11 cellular contexts compared by ENCODE assay signal in genomic region chr16:66956058-66956457, GRCh38. TPM values are rescaled to one million over a fixed set of nuclear protein-coding genes. Genes with fewer than 3 reads are reported as not detected.
A peak's percentile ranks its signal among the peaks of the same experiment; 100 is the strongest.
DNase-seq lines count a peak whose midpoint lies in the region; ATAC-seq, FAIRE-seq and TF ChIP-seq lines count a peak whose summit lies in the region.
"Not testable (repeated sequence)": the region's sequence is repeated elsewhere in the genome, so short reads cannot be mapped to it uniquely, and the experiment has no call there.
"Had no signal": no experiment of that assay in that cellular context is flagged by ENCODE, and none has a peak within 500 bp of the region (broad histone marks: within the 10 kb centered on the region; RNA-seq: fewer than 3 reads in every experiment).

No MANE protein-coding gene starts in this region.

- not testable (repeated sequence) for H3K36me3 ChIP-seq in hepatocyte (replicated peaks; ENCODE audit: insufficient read depth, low read depth); HepG2 (replicated peaks in 1 of 2; ENCODE audit: control insufficient read depth in 1 of 2, insufficient read depth in 2 of 2, low read length in 2 of 2); right lobe of liver; mucosa of rectum (ENCODE audit: control insufficient read depth in 2 of 2, insufficient read depth in 2 of 2, low read length in 2 of 2); transverse colon

- H4K20me1 ChIP-seq in hepatocyte (ENCODE audit: insufficient read depth, poor library complexity, severe bottlenecking); HepG2 (ENCODE audit: insufficient read depth, low read length): not testable (repeated sequence)

- H3K9ac ChIP-seq in HepG2 (ENCODE audit: insufficient read depth, low read depth, low read length): not testable (repeated sequence)
- H3K9ac ChIP-seq in mucosa of rectum (ENCODE audit: low read depth in 1 of 2, low read length in 2 of 2): peak overlapping the region in 1 of 2 donors; percentile 39

- H3K27me3 ChIP-seq in hepatocyte; HepG2 (ENCODE audit: control insufficient read depth in 1 of 2, insufficient read depth in 2 of 2, low read length in 2 of 2); right lobe of liver; mucosa of rectum (ENCODE audit: control insufficient read depth in 2 of 2, insufficient read depth in 2 of 2, low read length in 2 of 2); transverse colon: not testable (repeated sequence)

- DNase-seq in hepatocyte (ENCODE audit: low spot score); HepG2 (ENCODE audit: low spot score); transverse colon: not testable (repeated sequence)
- DNase-seq in right lobe of liver: peak in 1 of 3 donors; percentile 35

- H3K4me1 ChIP-seq in hepatocyte (ENCODE audit: insufficient read depth) (peaks cover 38% of the 10 kb centered on the region), HepG2 (ENCODE audit: insufficient read depth, low read length) (peaks cover 77% of the 10 kb centered on the region), right lobe of liver (peaks cover 0 to 22% (median 11%) of the 10 kb centered on the region in 4 donors), mucosa of rectum (ENCODE audit: control insufficient read depth in 2 of 2, insufficient read depth in 2 of 2, low read length in 2 of 2) (peaks cover 26 to 48% of the 10 kb centered on the region in 2 donors), transverse colon (peaks cover 0 to 71% (median 44%) of the 10 kb centered on the region in 4 donors)

- TF ChIP-seq EP300 in HepG2 (IDR thresholded peaks at IDR 0.05; ENCODE audit: low read depth in 2 of 2, low read length in 2 of 2); HepG2 (CRISPR knock-in tag; IDR thresholded peaks at IDR 0.05; ENCODE audit: borderline replicate concordance); transverse colon (IDR thresholded peaks at IDR 0.05; ENCODE audit: low read depth): not testable (repeated sequence)

- not testable (repeated sequence) for FAIRE-seq in HepG2 (lab: Jason Lieb, UNC)

- ATAC-seq in HepG2: not testable (repeated sequence)
- ATAC-seq in right lobe of liver: peak in 1 of 4 donors; percentile 7

- H2AFZ ChIP-seq in hepatocyte: peak overlapping the region; percentile 42
- not testable (repeated sequence) for H2AFZ ChIP-seq in HepG2 (ENCODE audit: low read length)

- H3K4me2 ChIP-seq in hepatocyte (peak overlapping the region; percentile 51), HepG2 (ENCODE audit: low read depth, low read length) (peak overlapping the region; percentile 74)

- H3K27ac ChIP-seq in hepatocyte (peak overlapping the region; percentile 86), right lobe of liver (peak overlapping the region; percentile 57 to 73 (median 70)), mucosa of rectum (ENCODE audit: low read depth in 2 of 2, low read length in 2 of 2) (peak overlapping the region; percentile 58 to 80), transverse colon (peak overlapping the region; percentile 79 to 83 (median 82))
- not testable (repeated sequence) for H3K27ac ChIP-seq in HepG2 (ENCODE audit: extremely low read length, insufficient read depth, low read length)

- POLR2A ChIA-PET in HepG2 (lab: Yijun Ruan, JAX): interaction anchor here (1.3 kb wide), 1 partner anchor 10 kb away, joined by 3 read pairs; no protein-coding TSS in a partner anchor

- not testable (repeated sequence) for H3K9me3 ChIP-seq in hepatocyte (ENCODE audit: low read depth); HepG2 (ENCODE audit: low read length); right lobe of liver; mucosa of rectum (ENCODE audit: control insufficient read depth in 2 of 2, low read length in 2 of 2); transverse colon

- not testable (repeated sequence) for H3K4me3 ChIP-seq in hepatocyte; right lobe of liver; mucosa of rectum (ENCODE audit: low read length in 2 of 2); transverse colon
- H3K4me3 ChIP-seq in HepG2 (replicated peaks in 1 of 3; ENCODE audit: insufficient read depth in 1 of 3, low read depth in 2 of 3, low read length in 3 of 3): peak overlapping the region in 1 of 3 experiments; percentile 30; a peak in 3 of 6 replicates

- H3K9me2 ChIP-seq in hepatocyte (replicated peaks; ENCODE audit: insufficient read depth): not testable (repeated sequence)

- TF ChIP-seq RAD21 in HepG2 (CRISPR knock-in tag; IDR thresholded peaks at IDR 0.05): not testable (repeated sequence)

- H3K79me2 ChIP-seq in hepatocyte; HepG2 (ENCODE audit: insufficient read depth, low read length): not testable (repeated sequence)

- intact Hi-C loops in HepG2 (cut with micrococcal nuclease; ENCODE audit: unreplicated experiment): loop anchor here (5.0 to 10.0 kb wide), 2 partner anchors 59 to 201 kb away; partner anchors contain the start of genes FBXL8 and TRADD
- intact Hi-C loops in right lobe of liver (cut with DNase I); transverse colon (cut with DNase I; ENCODE audit: low total_unique reads): not testable (repeated sequence)

- WGBS in hepatocyte (ENCODE audit: low lambda C conversion rate, missing lambda C conversion rate): 56% methylated on average over 3 of the region's 3 CpGs
- WGBS in HepG2 (ENCODE audit: low lambda C conversion rate): 0% methylated on average over 3 of the region's 3 CpGs
- WGBS in right lobe of liver (ENCODE audit: insufficient coverage, low coverage, low lambda C conversion rate, missing lambda C conversion rate): 30% methylated on average over 2 of the region's 3 CpGs
- WGBS in transverse colon (ENCODE audit: low coverage in 1 of 2), 2 donors: 48% methylated on average over 3 of the region's 3 CpGs; no CpG with 5 or more reads in 1 of the 2 donors

- BruUV-seq in HepG2 (replicated peaks; lab: Mats Ljungman, UMichigan): not testable (repeated sequence)

- CTCF ChIA-PET in HepG2 (lab: Yijun Ruan, JAX; ENCODE audit: low intra/inter-chr PET ratio, low total read pairs): interaction anchor here (1.6 kb wide), 1 partner anchor 229 kb away, joined by 3 read pairs; no protein-coding TSS in a partner anchor

- not testable (repeated sequence) for TF ChIP-seq POLR2A in HepG2 (IDR thresholded peaks at IDR 0.05; ENCODE audit: insufficient read depth in 1 of 2, low read depth in 2 of 2, low read length in 2 of 2); right lobe of liver (IDR thresholded peaks at IDR 0.05)
- TF ChIP-seq POLR2A in transverse colon (IDR thresholded peaks at IDR 0.05): peak; percentile 3

- in situ Hi-C loops in HepG2 (cut with HindIII; ENCODE audit: extremely low pct_ligation_motif_present, low pct_unique_long_range_greater_than_20kb): not testable (repeated sequence)
- in situ Hi-C loops in transverse colon (cut with MboI; ENCODE audit: low pct_ligation_motif_present in 1 of 4, low pct_unique_long_range_greater_than_20kb in 1 of 4, low sequenced_read_pairs in 3 of 4): loop anchor here in 2 of 4 donors (25.0 kb wide), 2 partner anchors 206 to 431 kb away; partner anchors contain the start of genes B3GNT9 (in 1 of the 2), FBXL8 (in 1 of the 2), HSF4 (in 1 of the 2) and NOL3 (in 1 of the 2)

- not testable (repeated sequence) for TF ChIP-seq CTCF in hepatocyte (IDR thresholded peaks at IDR 0.05; ENCODE audit: poor library complexity); HepG2 (CRISPR knock-in tag; IDR thresholded peaks at IDR 0.05); right lobe of liver (IDR thresholded peaks at IDR 0.05); transverse colon (IDR thresholded peaks at IDR 0.05)

RNA-seq across cellular contexts. Expression of gene CES3, which starts 5.0 kb away (rescaled TPM):
- total RNA-seq in hepatocyte (1.2 and 1.7 TPM in 2 replicates), HepG2 (2016; rRNA removed; fragmentation: Illumina TruSeq; extraction: Trizol) (2.3 and 6.6 TPM in 2 replicates), right lobe of liver (10 to 100 TPM; 19.1 to 82.4 (median 35.9) TPM), transverse colon (100 to 1,000 TPM; 247 to 616 (median 291) TPM)
- polyA plus RNA-seq in hepatocyte (3.4 and 3.8 TPM in 2 replicates), HepG2 (2011; rRNA removed) (17.4 and 18.1 TPM in 2 replicates)
- total RNA-seq in HepG2 (2016; cell fraction: cytosol; rRNA removed; fragmentation: Illumina TruSeq; extraction: Trizol; ENCODE audit: low read depth): 1.0 and 1.6 TPM in 2 replicates
- 2.2 and 6.6 TPM in 2 replicates for total RNA-seq in HepG2 (2016; cell fraction: insoluble cytoplasmic fraction; rRNA removed; fragmentation: Illumina TruSeq; extraction: Trizol)
- 1.1 and 1.5 TPM in 2 replicates for total RNA-seq in HepG2 (2016; cell fraction: membrane; rRNA removed; fragmentation: Illumina TruSeq; extraction: Trizol)
- total RNA-seq in HepG2 (2016; cell fraction: nucleus; rRNA removed; fragmentation: Illumina TruSeq; extraction: Trizol): 7.5 and 8.8 TPM in 2 replicates
- 6.7 and 8.6 TPM in 2 replicates for polyA plus RNA-seq in HepG2 (2011; cell fraction: cytosol; rRNA removed)
- polyA plus RNA-seq in HepG2 (2011; cell fraction: nucleus; rRNA removed): 92.0 and 127 TPM in 2 replicates
- 8.9 and 16.9 TPM in 2 replicates for polyA plus RNA-seq in HepG2 (2012)
- 0.78 and 0.88 TPM in 2 replicates for polyA plus RNA-seq in HepG2 (2016; cell fraction: cytosol; fragmentation: Illumina TruSeq; extraction: Trizol; ENCODE audit: low read depth)
- polyA plus RNA-seq in HepG2 (2016; cell fraction: insoluble cytoplasmic fraction; fragmentation: Illumina TruSeq; extraction: Trizol; ENCODE audit: low read depth): 1.7 and 1.9 TPM in 2 replicates
- 1.1 and 1.7 TPM in 2 replicates for polyA plus RNA-seq in HepG2 (2016; cell fraction: membrane; fragmentation: Illumina TruSeq; extraction: Trizol; ENCODE audit: low read depth)
- 17.9 and 18.5 TPM in 2 replicates for polyA plus RNA-seq in HepG2 (2016; cell fraction: nucleus; fragmentation: Illumina TruSeq; extraction: Trizol; ENCODE audit: insufficient read depth, low read depth)
- 11.2 and 24.1 TPM in 2 replicates for polyA minus RNA-seq in HepG2 (2011; rRNA and poly(A)+ RNA removed; ENCODE audit: low replicate concordance)
- 3.3 and 3.6 TPM in 2 replicates for polyA minus RNA-seq in HepG2 (2011; cell fraction: cytosol; rRNA and poly(A)+ RNA removed)
- polyA minus RNA-seq in HepG2 (2011; cell fraction: nucleus; rRNA and poly(A)+ RNA removed): 30.0 and 30.8 TPM in 2 replicates
- polyA plus RNA-seq: CD14-positive monocyte; CD4-positive, alpha-beta memory T cell; CD8-positive, alpha-beta memory T cell had no signal

RNA-seq across cellular contexts. Expression of gene CES2, which starts 20.7 kb away (rescaled TPM):
- 52.6 and 52.8 TPM in 2 replicates for total RNA-seq in hepatocyte
- polyA plus RNA-seq in hepatocyte: 67.7 and 72.8 TPM in 2 replicates
- total RNA-seq in HepG2 (2016; rRNA removed; fragmentation: Illumina TruSeq; extraction: Trizol): 35.1 and 63.8 TPM in 2 replicates
- total RNA-seq in HepG2 (2016; cell fraction: cytosol; rRNA removed; fragmentation: Illumina TruSeq; extraction: Trizol; ENCODE audit: low read depth): 12.7 and 15.0 TPM in 2 replicates
- 29.8 and 64.2 TPM in 2 replicates for total RNA-seq in HepG2 (2016; cell fraction: insoluble cytoplasmic fraction; rRNA removed; fragmentation: Illumina TruSeq; extraction: Trizol)
- 28.1 and 29.2 TPM in 2 replicates for total RNA-seq in HepG2 (2016; cell fraction: membrane; rRNA removed; fragmentation: Illumina TruSeq; extraction: Trizol)
- total RNA-seq in HepG2 (2016; cell fraction: nucleus; rRNA removed; fragmentation: Illumina TruSeq; extraction: Trizol): 66.6 and 67.9 TPM in 2 replicates
- polyA plus RNA-seq in HepG2 (2011; rRNA removed): 50.6 and 69.7 TPM in 2 replicates
- 53.6 and 111 TPM in 2 replicates for polyA plus RNA-seq in HepG2 (2011; cell fraction: cytosol; rRNA removed)
- polyA plus RNA-seq in HepG2 (2011; cell fraction: nucleus; rRNA removed): 91.0 and 105 TPM in 2 replicates
- 35.0 and 38.8 TPM in 2 replicates for polyA plus RNA-seq in HepG2 (2012)
- 8.2 and 8.4 TPM in 2 replicates for polyA plus RNA-seq in HepG2 (2016; cell fraction: cytosol; fragmentation: Illumina TruSeq; extraction: Trizol; ENCODE audit: low read depth)
- polyA plus RNA-seq in HepG2 (2016; cell fraction: insoluble cytoplasmic fraction; fragmentation: Illumina TruSeq; extraction: Trizol; ENCODE audit: low read depth): 34.3 and 41.4 TPM in 2 replicates
- polyA plus RNA-seq in HepG2 (2016; cell fraction: membrane; fragmentation: Illumina TruSeq; extraction: Trizol; ENCODE audit: low read depth): 23.2 and 23.5 TPM in 2 replicates
- polyA plus RNA-seq in HepG2 (2016; cell fraction: nucleus; fragmentation: Illumina TruSeq; extraction: Trizol; ENCODE audit: insufficient read depth, low read depth): 90.2 and 93.4 TPM in 2 replicates
- polyA minus RNA-seq in HepG2 (2011; rRNA and poly(A)+ RNA removed; ENCODE audit: low replicate concordance): 57.1 and 105 TPM in 2 replicates
- polyA minus RNA-seq in HepG2 (2011; cell fraction: cytosol; rRNA and poly(A)+ RNA removed): 38.1 and 44.7 TPM in 2 replicates
- 58.2 and 81.7 TPM in 2 replicates for polyA minus RNA-seq in HepG2 (2011; cell fraction: nucleus; rRNA and poly(A)+ RNA removed)
- 100 to 1,000 TPM; 226 to 357 (median 263) TPM for total RNA-seq in right lobe of liver
- total RNA-seq in transverse colon: 1,000 to 10,000 TPM in 2 of 4 donors, 100 to 1,000 TPM in 2; 462 to 1,338 (median 921) TPM

RNA-seq across cellular contexts. Expression of gene CIAO2B, which starts 21.9 kb away (rescaled TPM):
- total RNA-seq in hepatocyte (106 and 131 TPM in 2 replicates), HepG2 (2016; rRNA removed; fragmentation: Illumina TruSeq; extraction: Trizol) (157 and 174 TPM in 2 replicates), right lobe of liver (100 to 1,000 TPM in 2 of 6 experiments, 10 to 100 TPM in 4; 40.6 to 111 (median 47.4) TPM), transverse colon (10 to 100 TPM; 15.3 to 93.8 (median 51.6) TPM)
- polyA plus RNA-seq in hepatocyte (147 and 154 TPM in 2 replicates), HepG2 (2011; rRNA removed) (293 and 323 TPM in 2 replicates)
- 112 and 125 TPM in 2 replicates for total RNA-seq in HepG2 (2016; cell fraction: cytosol; rRNA removed; fragmentation: Illumina TruSeq; extraction: Trizol; ENCODE audit: low read depth)
- total RNA-seq in HepG2 (2016; cell fraction: insoluble cytoplasmic fraction; rRNA removed; fragmentation: Illumina TruSeq; extraction: Trizol): 157 and 172 TPM in 2 replicates
- 121 and 136 TPM in 2 replicates for total RNA-seq in HepG2 (2016; cell fraction: membrane; rRNA removed; fragmentation: Illumina TruSeq; extraction: Trizol)
- total RNA-seq in HepG2 (2016; cell fraction: nucleus; rRNA removed; fragmentation: Illumina TruSeq; extraction: Trizol): 52.6 and 58.0 TPM in 2 replicates
- polyA plus RNA-seq in HepG2 (2011; cell fraction: cytosol; rRNA removed): 297 and 385 TPM in 2 replicates
- polyA plus RNA-seq in HepG2 (2011; cell fraction: nucleus; rRNA removed): 155 and 174 TPM in 2 replicates
- polyA plus RNA-seq in HepG2 (2012): 123 and 148 TPM in 2 replicates
- polyA plus RNA-seq in HepG2 (2016; cell fraction: cytosol; fragmentation: Illumina TruSeq; extraction: Trizol; ENCODE audit: low read depth): 115 and 148 TPM in 2 replicates
- 172 and 184 TPM in 2 replicates for polyA plus RNA-seq in HepG2 (2016; cell fraction: insoluble cytoplasmic fraction; fragmentation: Illumina TruSeq; extraction: Trizol; ENCODE audit: low read depth)
- 126 and 141 TPM in 2 replicates for polyA plus RNA-seq in HepG2 (2016; cell fraction: membrane; fragmentation: Illumina TruSeq; extraction: Trizol; ENCODE audit: low read depth)
- 111 and 112 TPM in 2 replicates for polyA plus RNA-seq in HepG2 (2016; cell fraction: nucleus; fragmentation: Illumina TruSeq; extraction: Trizol; ENCODE audit: insufficient read depth, low read depth)
- 172 and 255 TPM in 2 replicates for polyA minus RNA-seq in HepG2 (2011; rRNA and poly(A)+ RNA removed; ENCODE audit: low replicate concordance)
- 61.5 and 83.0 TPM in 2 replicates for polyA minus RNA-seq in HepG2 (2011; cell fraction: cytosol; rRNA and poly(A)+ RNA removed)
- polyA minus RNA-seq in HepG2 (2011; cell fraction: nucleus; rRNA and poly(A)+ RNA removed): 19.1 and 27.6 TPM in 2 replicates

RNA-seq across cellular contexts. Expression of gene RRAD, which starts 30.7 kb away (rescaled TPM):
- total RNA-seq in hepatocyte: 8.2 and 8.8 TPM in 2 replicates
- 16.3 and 27.6 TPM in 2 replicates for polyA plus RNA-seq in hepatocyte
- 0.80 and 1.0 TPM in 2 replicates for total RNA-seq in HepG2 (2016; rRNA removed; fragmentation: Illumina TruSeq; extraction: Trizol)
- not detected in 2 replicates for total RNA-seq in HepG2 (2016; cell fraction: cytosol; rRNA removed; fragmentation: Illumina TruSeq; extraction: Trizol; ENCODE audit: low read depth)
- 0.49 and 1.3 TPM in 2 replicates for total RNA-seq in HepG2 (2016; cell fraction: insoluble cytoplasmic fraction; rRNA removed; fragmentation: Illumina TruSeq; extraction: Trizol)
- 0.21 and 0.34 TPM in 2 replicates for total RNA-seq in HepG2 (2016; cell fraction: membrane; rRNA removed; fragmentation: Illumina TruSeq; extraction: Trizol)
- total RNA-seq in HepG2 (2016; cell fraction: nucleus; rRNA removed; fragmentation: Illumina TruSeq; extraction: Trizol): 0.68 and 0.75 TPM in 2 replicates
- polyA plus RNA-seq in HepG2 (2011; rRNA removed): 1.1 TPM in 2 replicates
- 0.95 and 1.5 TPM in 2 replicates for polyA plus RNA-seq in HepG2 (2011; cell fraction: cytosol; rRNA removed)
- polyA plus RNA-seq in HepG2 (2011; cell fraction: nucleus; rRNA removed): 2.5 and 3.2 TPM in 2 replicates
- 0.30 and 0.93 TPM in 2 replicates for polyA plus RNA-seq in HepG2 (2012)
- 0.19 and 0.25 TPM in 2 replicates for polyA plus RNA-seq in HepG2 (2016; cell fraction: cytosol; fragmentation: Illumina TruSeq; extraction: Trizol; ENCODE audit: low read depth)
- 0.72 and 1.1 TPM in 2 replicates for polyA plus RNA-seq in HepG2 (2016; cell fraction: insoluble cytoplasmic fraction; fragmentation: Illumina TruSeq; extraction: Trizol; ENCODE audit: low read depth)
- polyA plus RNA-seq in HepG2 (2016; cell fraction: membrane; fragmentation: Illumina TruSeq; extraction: Trizol; ENCODE audit: low read depth): 0.26 and 0.29 TPM in 2 replicates
- polyA plus RNA-seq in HepG2 (2016; cell fraction: nucleus; fragmentation: Illumina TruSeq; extraction: Trizol; ENCODE audit: insufficient read depth, low read depth): 1.2 and 1.5 TPM in 2 replicates
- polyA minus RNA-seq in HepG2 (2011; rRNA and poly(A)+ RNA removed; ENCODE audit: low replicate concordance): 0.16 and 1.7 TPM in 2 replicates
- 1.1 TPM in 1 of 2 replicates, not detected in the other for polyA minus RNA-seq in HepG2 (2011; cell fraction: cytosol; rRNA and poly(A)+ RNA removed)
- polyA minus RNA-seq in HepG2 (2011; cell fraction: nucleus; rRNA and poly(A)+ RNA removed): 0.37 and 0.90 TPM in 2 replicates
- total RNA-seq in right lobe of liver: 1 to 10 TPM in 3 of 6 experiments, under 1 TPM in 2, not detected in 1; 0.51 to 7.7 (median 3.0) TPM
- total RNA-seq in transverse colon: 10 to 100 TPM in 1 of 4 donors, 1 to 10 TPM in 2, not detected in 1; 3.5 to 15.3 (median 4.2) TPM
- total RNA-seq: G401 had no signal
- polyA plus RNA-seq: CD4-positive, alpha-beta memory T cell; CD4-positive, CD25-positive, alpha-beta regulatory T cell; CD8-positive, alpha-beta memory T cell had no signal

RNA-seq across cellular contexts. Expression of gene CES4A, which starts 32.3 kb away (rescaled TPM):
- total RNA-seq in hepatocyte: 7.2 and 12.3 TPM in 2 replicates
- 11.8 and 17.9 TPM in 2 replicates for polyA plus RNA-seq in hepatocyte
- 0.09 TPM in 1 of 2 replicates, not detected in the other for total RNA-seq in HepG2 (2016; rRNA removed; fragmentation: Illumina TruSeq; extraction: Trizol)
- not detected in 2 replicates for total RNA-seq in HepG2 (2016; cell fraction: cytosol; rRNA removed; fragmentation: Illumina TruSeq; extraction: Trizol; ENCODE audit: low read depth)
- not detected in 2 replicates for total RNA-seq in HepG2 (2016; cell fraction: insoluble cytoplasmic fraction; rRNA removed; fragmentation: Illumina TruSeq; extraction: Trizol)
- not detected in 2 replicates for total RNA-seq in HepG2 (2016; cell fraction: membrane; rRNA removed; fragmentation: Illumina TruSeq; extraction: Trizol)
- 0.43 TPM in 1 of 2 replicates, not detected in the other for total RNA-seq in HepG2 (2016; cell fraction: nucleus; rRNA removed; fragmentation: Illumina TruSeq; extraction: Trizol)
- 0.17 and 0.18 TPM in 2 replicates for polyA plus RNA-seq in HepG2 (2011; rRNA removed)
- not detected in 2 replicates for polyA plus RNA-seq in HepG2 (2011; cell fraction: cytosol; rRNA removed)
- polyA plus RNA-seq in HepG2 (2011; cell fraction: nucleus; rRNA removed): 1.1 and 1.3 TPM in 2 replicates
- polyA plus RNA-seq in HepG2 (2012): 0.19 and 0.28 TPM in 2 replicates
- not detected in 2 replicates for polyA plus RNA-seq in HepG2 (2016; cell fraction: cytosol; fragmentation: Illumina TruSeq; extraction: Trizol; ENCODE audit: low read depth)
- not detected in 2 replicates for polyA plus RNA-seq in HepG2 (2016; cell fraction: insoluble cytoplasmic fraction; fragmentation: Illumina TruSeq; extraction: Trizol; ENCODE audit: low read depth)
- polyA plus RNA-seq in HepG2 (2016; cell fraction: membrane; fragmentation: Illumina TruSeq; extraction: Trizol; ENCODE audit: low read depth): not detected in 2 replicates
- 0.24 TPM in 1 of 2 replicates, not detected in the other for polyA plus RNA-seq in HepG2 (2016; cell fraction: nucleus; fragmentation: Illumina TruSeq; extraction: Trizol; ENCODE audit: insufficient read depth, low read depth)
- polyA minus RNA-seq in HepG2 (2011; rRNA and poly(A)+ RNA removed; ENCODE audit: low replicate concordance): 0.72 TPM in 1 of 2 replicates, not detected in the other
- polyA minus RNA-seq in HepG2 (2011; cell fraction: cytosol; rRNA and poly(A)+ RNA removed): not detected in 2 replicates
- polyA minus RNA-seq in HepG2 (2011; cell fraction: nucleus; rRNA and poly(A)+ RNA removed): 0.13 TPM in 1 of 2 replicates, not detected in the other
- 10 to 100 TPM in 4 of 6 experiments, 1 to 10 TPM in 2; 5.2 to 54.7 (median 15.3) TPM for total RNA-seq in right lobe of liver
- 10 to 100 TPM in 3 of 4 donors, 1 to 10 TPM in 1; 9.7 to 24.7 (median 15.7) TPM for total RNA-seq in transverse colon
- total RNA-seq: Daoy had no signal
